ENCODE assay signal across 8 cellular contexts in the genomic region with DNA sequence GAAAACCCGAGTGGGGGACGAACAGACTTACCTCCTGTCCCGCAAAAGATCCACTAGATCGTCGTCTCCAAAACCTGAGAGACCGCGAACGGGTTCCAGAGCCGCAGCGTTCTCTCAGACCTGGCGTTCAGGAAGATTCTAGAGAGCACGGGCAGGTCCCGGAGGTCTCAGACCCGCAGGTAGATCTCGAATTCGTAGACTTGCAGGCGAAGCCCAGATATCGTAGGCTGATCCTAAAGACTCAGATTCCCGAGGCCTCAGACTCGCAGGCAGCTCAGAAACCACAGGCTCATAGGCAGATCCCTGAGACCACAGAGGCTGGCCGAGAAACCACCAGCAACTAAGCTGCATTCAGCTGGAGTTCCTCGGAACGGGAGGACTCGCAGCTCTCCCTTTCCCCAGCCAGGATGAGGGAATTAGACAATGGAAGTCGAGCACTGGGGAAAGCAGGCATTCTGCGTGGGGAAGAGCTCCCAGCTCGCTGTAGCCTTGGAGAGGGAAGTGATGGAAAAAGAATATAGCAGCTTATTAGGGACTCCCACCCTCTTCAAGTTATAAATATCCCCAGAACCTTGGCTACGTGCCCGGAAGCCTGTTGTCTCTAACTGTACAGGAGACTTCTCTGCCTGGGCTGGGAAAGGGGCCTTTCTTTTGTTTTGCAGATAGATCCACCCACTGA. TPM values are rescaled to one million over a fixed set of nuclear protein-coding genes. Genes with fewer than 3 reads are reported as not detected.
DNase-seq lines count a peak whose midpoint lies in the region; ATAC-seq and TF ChIP-seq lines count a peak whose summit lies in the region.

A gene (minus strand): TSS at position 502 of the 679 bp plus-strand sequence. CDS start 1,831 bp downstream, outside the sequence.

- peak within 1 kb of the TSS; percentile 99 for H3K27ac ChIP-seq in SK-N-MC
- H3K27ac ChIP-seq in ascending aorta, result peak within 1 kb of the TSS; percentile 98
- peak within 1 kb of the TSS; percentile 99 for H3K27ac ChIP-seq in left ventricle myocardium inferior (replicated peaks)
- peak within 1 kb of the TSS; percentile 95 for H3K27ac ChIP-seq in parathyroid adenoma

- H3K36me3 ChIP-seq in SK-N-MC (ENCODE audit: insufficient read depth, low read length) (peaks cover 19% of the 10 kb centered on the region), ascending aorta (peaks cover 0 to 12% of the 10 kb centered on the region in 2 donors), left ventricle myocardium inferior (peaks cover 27% of the 10 kb centered on the region), parathyroid adenoma (ENCODE audit: control insufficient read depth, insufficient read depth, low read length) (no peaks in the 10 kb centered on the region)

- H3K9me3 ChIP-seq in SK-N-MC (ENCODE audit: low read depth, low read length) (no peaks in the 10 kb centered on the region), ascending aorta (peaks cover 0 to 5% of the 10 kb centered on the region in 2 donors), left ventricle myocardium inferior (replicated peaks) (peaks cover 23% of the 10 kb centered on the region), parathyroid adenoma (ENCODE audit: control insufficient read depth, low read length) (no peaks in the 10 kb centered on the region)

- intact Hi-C loops in ascending aorta (cut with DNase I), result loop anchor here (2.0 kb wide), 2 partner anchors 33 to 53 kb away; no protein-coding TSS in a partner anchor
- intact Hi-C loops in left ventricle myocardium inferior (cut with micrococcal nuclease), result no loop called here

- peak within 1 kb of the TSS; percentile 98 for H2AFZ ChIP-seq in parathyroid adenoma

- H3K9ac ChIP-seq in SK-N-MC (ENCODE audit: insufficient read length) (peak within 1 kb of the TSS; percentile 99), parathyroid adenoma (peak within 1 kb of the TSS; percentile 32)

- H3K4me3 ChIP-seq in SK-N-MC (peak within 1 kb of the TSS; percentile 100), ascending aorta (peak within 1 kb of the TSS; percentile 76 to 78), left ventricle myocardium inferior (peak within 1 kb of the TSS; percentile 88), parathyroid adenoma (ENCODE audit: low read depth, low read length) (peak within 1 kb of the TSS; percentile 99)

- peak within 1 kb of the TSS; percentile 99 for H3K4me2 ChIP-seq in parathyroid adenoma (ENCODE audit: low read length)

- TF ChIP-seq CTCF in ascending aorta (IDR thresholded peaks at IDR 0.05) (no peak), left ventricle myocardium inferior (IDR thresholded peaks at IDR 0.05; ENCODE audit: borderline replicate concordance) (no peak), parathyroid adenoma (IDR thresholded peaks at IDR 0.05) (no peak)

- no peaks in the 10 kb centered on the region for H3K79me2 ChIP-seq in parathyroid adenoma

- DNase-seq in DMS79 treated with DMSO at 0.1 percent for 48 hours (lab: John Stamatoyannopoulos, UW), result peak; percentile 95
- DNase-seq in MV-4-11 (lab: John Stamatoyannopoulos, UW), result peak; percentile 68
- peak; percentile 89 for DNase-seq in SK-N-MC (ENCODE audit: low read depth, low spot score)
- DNase-seq in ascending aorta (ENCODE audit: low spot score in 2 of 2), result peak in 1 of 2 donors; percentile 88
- DNase-seq in left ventricle myocardium inferior, result peak; percentile 90
- DNase-seq in germinal center (ENCODE audit: low spot score), result no peak

- H3K27me3 ChIP-seq in ascending aorta (no peaks in the 10 kb centered on the region), left ventricle myocardium inferior (ENCODE audit: low read depth) (no peaks in the 10 kb centered on the region), parathyroid adenoma (ENCODE audit: control insufficient read depth, insufficient read depth, low read length) (no peaks in the 10 kb centered on the region)

- ATAC-seq in GM21528 (IDR thresholded peaks at IDR 0.05; ENCODE audit: low FRiP score, unreplicated experiment), result no peak

- H3K4me1 ChIP-seq in ascending aorta (peaks cover 9 to 26% of the 10 kb centered on the region in 2 donors), left ventricle myocardium inferior (peaks cover 67% of the 10 kb centered on the region), parathyroid adenoma (peaks cover 7% of the 10 kb centered on the region)

RNA-seq across cellular contexts. Expression of the gene that starts here (rescaled TPM):
- total RNA-seq in ascending aorta (3.1 TPM), left ventricle myocardium inferior (11.8 TPM)
